Comparison of ENCODE assay signal across 10 cellular contexts in the genomic region with DNA sequence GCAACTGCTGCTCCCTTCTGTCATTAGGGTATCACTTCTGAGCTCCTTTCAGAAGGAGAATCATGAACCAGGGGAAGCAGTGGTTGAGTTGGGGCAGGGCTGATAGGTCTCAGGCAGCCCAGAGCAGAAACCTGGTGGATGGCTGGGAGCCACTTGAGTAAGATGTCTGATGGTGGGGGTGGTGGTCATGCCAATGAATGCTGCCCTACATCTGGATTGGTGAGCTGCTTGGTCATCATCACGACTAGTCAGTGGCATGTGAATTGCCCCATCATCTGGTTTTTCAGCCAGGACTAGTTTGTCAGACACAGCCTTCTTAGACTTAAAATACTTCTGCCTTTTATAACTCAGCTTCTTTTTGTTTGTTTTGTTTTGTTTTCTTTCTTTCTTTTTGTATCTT. TPM values are rescaled to one million over a fixed set of nuclear protein-coding genes. Genes with fewer than 3 reads are reported as not detected.
DNase-seq lines count a peak whose midpoint lies in the region; ATAC-seq, FAIRE-seq and TF ChIP-seq lines count a peak whose summit lies in the region.
"Had no signal": no experiment of that assay in that cellular context is flagged by ENCODE, and none has a peak within 500 bp of the region (broad histone marks: within the 10 kb centered on the region; RNA-seq: fewer than 3 reads in every experiment).

No MANE protein-coding gene starts in this region.

- H3K9me1 ChIP-seq in K562 (ENCODE audit: control insufficient read depth, insufficient read depth, low read length) = no peaks in the 10 kb centered on the region

- no peak overlapping the region; a peak in 1 of 4 replicates for H3K9ac ChIP-seq in K562 (ENCODE audit: insufficient read depth in 1 of 2, low read depth in 2 of 2, low read length in 2 of 2)

- H4K20me1 ChIP-seq in K562 (replicated peaks; ENCODE audit: control insufficient read depth, insufficient read depth, low read length) = no peaks in the 10 kb centered on the region; the same call in 1 of the 2 replicates

- H3K36me3 Mint-ChIP-seq in CD4-positive, alpha-beta T cell (ENCODE audit: low read depth) = peaks cover 12% of the 10 kb centered on the region
- H3K36me3 Mint-ChIP-seq in natural killer cell = no peaks in the 10 kb centered on the region

- peaks cover 54% of the 10 kb centered on the region for H3K4me1 Mint-ChIP-seq in CD4-positive, alpha-beta T cell (ENCODE audit: low read depth)
- peaks cover 45 to 52% of the 10 kb centered on the region in 2 donors for H3K4me1 Mint-ChIP-seq in natural killer cell

- no peak overlapping the region for H2AFZ ChIP-seq in K562 (ENCODE audit: low read depth, low read length)

- CTCF ChIA-PET in CD4-positive, alpha-beta T cell (lab: Charles Lee) = no interaction called here
- CTCF ChIA-PET in K562 (lab: Yijun Ruan, JAX; ENCODE audit: low intra/inter-chr PET ratio) = no interaction called here

- no peak for TF ChIP-seq CTCF in CD4-positive, alpha-beta T cell (IDR thresholded peaks at IDR 0.05)
- no peak for TF ChIP-seq CTCF in K562 (IDR thresholded peaks at IDR 0.05 in 2 of 3, conservative IDR thresholded peaks at IDR 0.05 in 1 of 3; ENCODE audit: insufficient read depth in 2 of 3, low read depth in 1 of 3, low read length in 3 of 3)
- no peak for TF ChIP-seq CTCF in natural killer cell (IDR thresholded peaks at IDR 0.05)

- H3K9me3 ChIP-seq in CD4-positive, alpha-beta T cell (ENCODE audit: control insufficient read depth, low read length) = no peaks in the 10 kb centered on the region
- no peaks in the 10 kb centered on the region for H3K9me3 ChIP-seq in K562 (replicated peaks; ENCODE audit: control insufficient read depth, insufficient read depth, low read depth, low read length)

- in situ Hi-C loops in K562 (cut with MboI) = no loop called here

- no peak overlapping the region for H3K27ac Mint-ChIP-seq in CD4-positive, alpha-beta T cell
- H3K27ac Mint-ChIP-seq in natural killer cell = peak overlapping the region; percentile 6 to 87

- H3K36me3 ChIP-seq in K562 (ENCODE audit: control insufficient read depth, insufficient read depth, low read length) = peaks cover 9% of the 10 kb centered on the region; the same call in 2 of the 3 replicates

- FAIRE-seq in HTR-8/SVneo (lab: Jason Lieb, UNC) (peak; percentile 77), K562 (lab: Jason Lieb, UNC) (no peak)
- FAIRE-seq: TTC549 had no signal

- no peak for TF ChIP-seq POLR2A in K562 (conservative IDR thresholded peaks at IDR 0.05)

- WGBS in K562 (ENCODE audit: insufficient coverage, low coverage, missing lambda C conversion rate) = 22% methylated on average over 1 of the region's 1 CpG

- no peaks in the 10 kb centered on the region for H3K9me3 Mint-ChIP-seq in CD4-positive, alpha-beta T cell
- no peaks in the 10 kb centered on the region for H3K9me3 Mint-ChIP-seq in natural killer cell

- POLR2A ChIA-PET in CD4-positive, alpha-beta T cell (lab: Charles Lee) = no interaction called here
- POLR2A ChIA-PET in K562 (lab: Yijun Ruan, JAX) = interaction anchor here (1.0 kb wide), 1 partner anchor 10 kb away, joined by 3 read pairs; no protein-coding TSS in a partner anchor

- no peaks in the 10 kb centered on the region for H3K27me3 ChIP-seq in CD4-positive, alpha-beta T cell (ENCODE audit: control insufficient read depth, insufficient read depth, low read length)
- no peaks in the 10 kb centered on the region for H3K27me3 ChIP-seq in K562 (ENCODE audit: control insufficient read depth in 2 of 2, insufficient read depth in 2 of 2, low read length in 2 of 2)

- no peak for TF ChIP-seq RAD21 in K562 (CRISPR knock-in tag; conservative IDR thresholded peaks at IDR 0.05 in 1 of 2, IDR thresholded peaks at IDR 0.05 in 1 of 2)

- H3K27me3 Mint-ChIP-seq in CD4-positive, alpha-beta T cell = no peaks in the 10 kb centered on the region
- no peaks in the 10 kb centered on the region for H3K27me3 Mint-ChIP-seq in natural killer cell (ENCODE audit: low read depth in 2 of 2)

- peaks cover 16 to 31% of the 10 kb centered on the region in 2 experiments; a peak in 4 of 5 replicates for H3K4me1 ChIP-seq in K562 (replicated peaks in 1 of 2; ENCODE audit: control insufficient read depth in 2 of 2, insufficient read depth in 2 of 2, low read length in 2 of 2)

- peak overlapping the region; percentile 35 for H3K4me2 ChIP-seq in K562 (ENCODE audit: insufficient read depth, low read length)

- ATAC-seq in CD4-positive, alpha-beta T cell (ENCODE audit: poor library complexity) = no peak
- ATAC-seq in K562 (no peak), natural killer cell (no peak), left cardiac atrium (no peak), GM21367 (IDR thresholded peaks at IDR 0.05; ENCODE audit: unreplicated experiment) (no peak)

- H3K4me3 Mint-ChIP-seq in CD4-positive, alpha-beta T cell = peak overlapping the region; percentile 93
- peak overlapping the region; percentile 66 for H3K4me3 Mint-ChIP-seq in natural killer cell

- intact Hi-C loops in CD4-positive, alpha-beta T cell (cut with DNase I, micrococcal nuclease) = no loop called here
- intact Hi-C loops in K562 (cut with micrococcal nuclease) = loop anchor here (5.0 kb wide), 1 partner anchor 46 kb away; the partner anchor contains the start of gene DRG2
- intact Hi-C loops in natural killer cell (cut with micrococcal nuclease) = no loop called here
- intact Hi-C loops in left cardiac atrium (cut with DNase I) = no loop called here

- no TSS peak for BruUV-seq in K562 (replicated peaks; lab: Mats Ljungman, UMichigan)

- no peak for TF ChIP-seq EP300 in K562 (IDR thresholded peaks at IDR 0.05; ENCODE audit: low read length)

- H3K4me3 ChIP-seq in K562 = no peak overlapping the region

- no peak overlapping the region for H3K27ac ChIP-seq in CD4-positive, alpha-beta T cell (ENCODE audit: low read depth, low read length)
- no peak overlapping the region for H3K27ac ChIP-seq in K562 (ENCODE audit: extremely low read depth, low read depth, low read length)

- peaks cover 44% of the 10 kb centered on the region for H3K79me2 ChIP-seq in K562 (ENCODE audit: control insufficient read depth, insufficient read depth, low read length)

- DNase-seq in CD4-positive, alpha-beta T cell = no peak
- no peak for DNase-seq in HTR-8/SVneo (ENCODE audit: insufficient read length, low spot score)
- peak in 1 of 4 experiments; percentile 9 for DNase-seq in K562 (ENCODE audit: extremely low read depth in 1 of 4, low spot score in 3 of 4)
- DNase-seq in natural killer cell = no peak
- DNase-seq in left cardiac atrium = no peak
- no peak for DNase-seq in NCI-H2227 (lab: John Stamatoyannopoulos, UW; ENCODE audit: unreplicated experiment)
- DNase-seq in DMS79 treated with DMSO at 0.1 percent for 48 hours (lab: John Stamatoyannopoulos, UW) = no peak
- DNase-seq: hypothalamus had no signal

RNA-seq across cellular contexts. Expression of gene GID4, which starts 2.6 kb away (rescaled TPM):
- total RNA-seq in CD4-positive, alpha-beta T cell = 1 to 10 TPM; 3.4 to 3.7 TPM
- total RNA-seq in K562 (2011; cell fraction: chromatin; rRNA removed; ENCODE audit: low replicate concordance) = 6.8 and 7.2 TPM in 2 replicates
- 5.8 and 6.8 TPM in 2 replicates for total RNA-seq in K562 (2011; cell fraction: nucleolus; rRNA removed)
- 9.2 and 13.9 TPM in 2 replicates for total RNA-seq in K562 (2011; cell fraction: nucleoplasm; rRNA removed)
- total RNA-seq in K562 (2014; rRNA removed) (2.8 and 2.9 TPM in 2 replicates), K562 (2014; rRNA removed; fragmentation: Illumina TruSeq; extraction: Trizol) (3.7 and 4.1 TPM in 2 replicates), K562 (2015; rRNA removed; fragmentation: Illumina TruSeq; extraction: Trizol) (3.3 TPM in 2 replicates), K562 (2021) (4.8 and 6.4 TPM in 2 replicates), natural killer cell (1 to 10 TPM; 6.6 to 10.0 (median 6.9) TPM), left cardiac atrium (10 to 100 TPM; 14.6 to 15.1 TPM)
- polyA plus RNA-seq in K562 (2011; rRNA removed) (5.9 and 6.6 TPM in 2 replicates), K562 (2014; fragmentation: Illumina TruSeq; extraction: Trizol) (5.9 TPM in 2 replicates), K562 (2014; fragmentation: Nextera tagmentation; extraction: Ambion mirVana) (1 to 10 TPM; 1.2 to 1.3 TPM), K562 (2014; rRNA removed) (3.3 and 4.2 TPM in 2 replicates)
- 3.1 and 5.5 TPM in 2 replicates for polyA plus RNA-seq in K562 (2011; cell fraction: cytosol; rRNA removed)
- polyA plus RNA-seq in K562 (2011; cell fraction: nucleus; rRNA removed) = 5.2 and 6.2 TPM in 2 replicates
- polyA plus RNA-seq in K562 (2012) = 5.2 and 6.2 TPM in 2 replicates
- 7.7 and 11.4 TPM in 2 replicates for polyA minus RNA-seq in K562 (2011; rRNA and poly(A)+ RNA removed)
- polyA minus RNA-seq in K562 (2011; cell fraction: cytosol; rRNA and poly(A)+ RNA removed) = 4.1 and 5.4 TPM in 2 replicates
- polyA minus RNA-seq in K562 (2011; cell fraction: nucleus; rRNA and poly(A)+ RNA removed) = 2.7 TPM in 2 replicates

RNA-seq across cellular contexts. Expression of gene ATPAF2, which starts 2.8 kb away (rescaled TPM):
- 10 to 100 TPM; 20.8 to 21.9 TPM for total RNA-seq in CD4-positive, alpha-beta T cell
- total RNA-seq in K562 (2011; cell fraction: chromatin; rRNA removed; ENCODE audit: low replicate concordance) = 34.0 and 74.5 TPM in 2 replicates
- total RNA-seq in K562 (2011; cell fraction: nucleolus; rRNA removed) = 53.3 and 57.9 TPM in 2 replicates
- 40.1 and 41.6 TPM in 2 replicates for total RNA-seq in K562 (2011; cell fraction: nucleoplasm; rRNA removed)
- total RNA-seq in K562 (2014; rRNA removed) = 11.3 and 19.6 TPM in 2 replicates
- 9.4 and 11.4 TPM in 2 replicates for total RNA-seq in K562 (2014; rRNA removed; fragmentation: Illumina TruSeq; extraction: Trizol)
- 11.3 and 12.4 TPM in 2 replicates for total RNA-seq in K562 (2015; rRNA removed; fragmentation: Illumina TruSeq; extraction: Trizol)
- total RNA-seq in K562 (2021) = 19.2 and 22.5 TPM in 2 replicates
- polyA plus RNA-seq in K562 (2011; rRNA removed) = 10.5 and 12.2 TPM in 2 replicates
- 8.8 and 13.7 TPM in 2 replicates for polyA plus RNA-seq in K562 (2011; cell fraction: cytosol; rRNA removed)
- 37.0 and 44.6 TPM in 2 replicates for polyA plus RNA-seq in K562 (2011; cell fraction: nucleus; rRNA removed)
- polyA plus RNA-seq in K562 (2012) = 12.7 and 14.7 TPM in 2 replicates
- 15.0 and 17.4 TPM in 2 replicates for polyA plus RNA-seq in K562 (2014; fragmentation: Illumina TruSeq; extraction: Trizol)
- polyA plus RNA-seq in K562 (2014; fragmentation: Nextera tagmentation; extraction: Ambion mirVana) = 1 to 10 TPM; 2.1 to 6.4 TPM
- 11.3 and 16.2 TPM in 2 replicates for polyA plus RNA-seq in K562 (2014; rRNA removed)
- polyA minus RNA-seq in K562 (2011; rRNA and poly(A)+ RNA removed) = 10.4 and 17.1 TPM in 2 replicates
- polyA minus RNA-seq in K562 (2011; cell fraction: cytosol; rRNA and poly(A)+ RNA removed) = 6.6 and 9.9 TPM in 2 replicates
- polyA minus RNA-seq in K562 (2011; cell fraction: nucleus; rRNA and poly(A)+ RNA removed) = 10.0 and 10.9 TPM in 2 replicates
- 10 to 100 TPM; 31.4 to 43.4 (median 41.5) TPM for total RNA-seq in natural killer cell
- total RNA-seq in left cardiac atrium = 10 to 100 TPM; 21.7 to 30.5 TPM

RNA-seq across cellular contexts. Expression of gene DRG2, which starts 46.0 kb away (rescaled TPM):
- 10 to 100 TPM; 38.9 to 40.6 TPM for total RNA-seq in CD4-positive, alpha-beta T cell
- 53.7 and 130 TPM in 2 replicates for total RNA-seq in K562 (2011; cell fraction: chromatin; rRNA removed; ENCODE audit: low replicate concordance)
- total RNA-seq in K562 (2011; cell fraction: nucleolus; rRNA removed) = 88.3 and 90.6 TPM in 2 replicates
- 71.2 and 72.4 TPM in 2 replicates for total RNA-seq in K562 (2011; cell fraction: nucleoplasm; rRNA removed)
- total RNA-seq in K562 (2014; rRNA removed) (30.5 and 43.1 TPM in 2 replicates), K562 (2014; rRNA removed; fragmentation: Illumina TruSeq; extraction: Trizol) (18.0 and 19.3 TPM in 2 replicates), K562 (2015; rRNA removed; fragmentation: Illumina TruSeq; extraction: Trizol) (29.1 and 30.2 TPM in 2 replicates), K562 (2021) (36.7 and 37.9 TPM in 2 replicates), natural killer cell (10 to 100 TPM; 53.3 to 69.2 (median 62.7) TPM), left cardiac atrium (10 to 100 TPM; 17.8 to 22.2 TPM)
- polyA plus RNA-seq in K562 (2011; rRNA removed) (19.0 and 25.2 TPM in 2 replicates), K562 (2014; fragmentation: Illumina TruSeq; extraction: Trizol) (29.7 and 34.7 TPM in 2 replicates), K562 (2014; fragmentation: Nextera tagmentation; extraction: Ambion mirVana) (10 to 100 TPM in 1 of 2 experiments, 1 to 10 TPM in 1; 6.6 to 16.4 TPM), K562 (2014; rRNA removed) (26.1 and 27.5 TPM in 2 replicates)
- 21.7 and 32.1 TPM in 2 replicates for polyA plus RNA-seq in K562 (2011; cell fraction: cytosol; rRNA removed)
- polyA plus RNA-seq in K562 (2011; cell fraction: nucleus; rRNA removed) = 65.6 and 92.4 TPM in 2 replicates
- 24.0 and 30.6 TPM in 2 replicates for polyA plus RNA-seq in K562 (2012)
- polyA minus RNA-seq in K562 (2011; rRNA and poly(A)+ RNA removed) = 21.8 and 30.6 TPM in 2 replicates
- polyA minus RNA-seq in K562 (2011; cell fraction: cytosol; rRNA and poly(A)+ RNA removed) = 21.8 and 23.7 TPM in 2 replicates
- polyA minus RNA-seq in K562 (2011; cell fraction: nucleus; rRNA and poly(A)+ RNA removed) = 34.2 and 38.4 TPM in 2 replicates
